Comparison of ENCODE assay signal across 9 cellular contexts in the genomic region with DNA sequence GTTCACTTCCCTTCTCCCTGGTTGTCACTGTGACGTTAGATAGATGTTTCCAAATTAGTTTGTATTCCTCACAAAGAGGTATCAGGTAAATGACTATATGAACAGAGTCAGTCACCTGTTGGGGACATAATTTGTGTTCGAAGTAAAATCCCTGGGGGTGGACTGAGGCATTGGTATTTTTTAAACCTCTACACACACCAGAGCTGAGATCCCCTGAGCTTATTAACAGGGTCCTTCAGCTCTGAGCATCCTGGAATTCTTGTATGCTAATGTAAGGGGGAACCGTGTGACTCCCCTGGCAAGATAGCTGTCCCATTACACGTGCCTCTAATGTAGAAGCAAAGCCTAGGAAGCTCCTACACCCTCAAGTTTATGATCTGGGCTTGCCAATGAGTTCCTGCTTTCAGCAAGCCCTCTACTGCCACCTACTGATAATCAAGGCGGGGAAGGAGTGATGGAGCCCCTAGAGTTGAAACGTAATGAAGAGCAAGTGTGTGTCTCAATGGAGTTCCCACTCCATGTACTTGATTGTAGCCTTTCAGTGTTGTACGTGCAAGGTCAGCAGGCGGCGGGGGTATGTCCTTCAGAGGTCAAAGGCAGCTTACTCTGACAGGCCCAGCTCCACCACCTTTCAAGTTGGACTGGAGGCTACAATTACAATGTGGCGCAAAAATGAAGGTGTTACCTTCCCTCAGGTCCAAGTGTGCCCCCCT. TPM values are rescaled to one million over a fixed set of nuclear protein-coding genes. Genes with fewer than 3 reads are reported as not detected.
A peak's percentile ranks its signal among the peaks of the same experiment; 100 is the strongest.
DNase-seq lines count a peak whose midpoint lies in the region; ATAC-seq, FAIRE-seq and TF ChIP-seq lines count a peak whose summit lies in the region.
"Had no signal": no experiment of that assay in that cellular context is flagged by ENCODE, and none has a peak within 500 bp of the region (broad histone marks: within the 10 kb centered on the region; RNA-seq: fewer than 3 reads in every experiment).

No MANE protein-coding gene starts in this region.

- peaks cover 43% of the 10 kb centered on the region for H3K4me1 Mint-ChIP-seq in CD14-positive monocyte

- peak; percentile 66 for DNase-seq in CD14-positive monocyte (ENCODE audit: low spot score)
- peak; percentile 56 for DNase-seq in GM19239 (ENCODE audit: insufficient read length, low spot score)
- peak; percentile 54 for DNase-seq in NCI-H526 treated with DMSO at 0.1 percent for 48 hours (lab: John Stamatoyannopoulos, UW)
- peak; percentile 54 to 73 for DNase-seq in activated CD4-positive, alpha-beta T cell treated with anti-CD3 and anti-CD28 coated beads, Interleukin-2, amount 50 U/mL, for 48 hours
- DNase-seq in ecto neural progenitor cell (ENCODE audit: low spot score), result peak; percentile 67
- peak; percentile 72 to 73 for DNase-seq in lung microvascular endothelial cell (ENCODE audit: low read depth in 2 of 2)
- DNase-seq in stimulated activated CD8-positive, alpha-beta memory T cell treated with anti-CD3 and anti-CD28 coated beads, Interleukin-4, amount 100 ng/mL, for 24 hours (ENCODE audit: low read depth), result peak; percentile 28

- H3K9me3 Mint-ChIP-seq in CD14-positive monocyte, result peaks cover 0 to 2% (median 0%) of the 10 kb centered on the region in 7 donors

- peak; percentile 85 for TF ChIP-seq CTCF in CD14-positive monocyte (IDR thresholded peaks at IDR 0.05)

- H3K36me3 Mint-ChIP-seq in CD14-positive monocyte, result peaks cover 0 to 3% of the 10 kb centered on the region in 2 donors

- peak overlapping the region in 1 of 7 donors; percentile 62 for H3K27ac Mint-ChIP-seq in CD14-positive monocyte

- FAIRE-seq in GM19239 (lab: Jason Lieb, UNC), result peak; percentile 100

- H3K4me3 Mint-ChIP-seq in CD14-positive monocyte, result no peak overlapping the region

- intact Hi-C loops in CD14-positive monocyte (cut with micrococcal nuclease), result loop anchor here (2.0 to 10.0 kb wide), 5 partner anchors 95 to 417 kb away; a partner anchor contains a TSS

- peak; percentile 74 for ATAC-seq in HG03354 (IDR thresholded peaks at IDR 0.05; ENCODE audit: poor library complexity, severe bottlenecking, unreplicated experiment)

- H3K27me3 Mint-ChIP-seq in CD14-positive monocyte (ENCODE audit: low read depth in 3 of 3), result peaks cover 0 to 1% (median 0%) of the 10 kb centered on the region in 3 donors

RNA-seq across cellular contexts. Expression of a gene that starts 14.4 kb away (rescaled TPM):
- polyA plus RNA-seq in CD14-positive monocyte, result not detected
- total RNA-seq in lung microvascular endothelial cell, result not detected in 2 replicates
- total RNA-seq: T-helper 1 cell treated with Interleukin-12 subunit alpha and Interleukin-12 subunit beta and Interleukin-4 antibody, amounts not matched to agents 30 ng/mL and 1 ng/mL, for 36 hours had no signal

RNA-seq across cellular contexts. Expression of a gene that starts 36.0 kb away (rescaled TPM):
- polyA plus RNA-seq in CD14-positive monocyte, result 10 to 100 TPM; 15.9 to 27.3 TPM
- 0.65 and 1.2 TPM in 2 replicates for total RNA-seq in lung microvascular endothelial cell

Comparison
In these comparisons a context has a peak if more than half of its experiments do, and no peak if none do; other contexts are left out.
1. Peak in every context shown above with its lines: DNase-seq and ATAC-seq.